10 cellular contexts compared by ENCODE assay signal in the genomic region with DNA sequence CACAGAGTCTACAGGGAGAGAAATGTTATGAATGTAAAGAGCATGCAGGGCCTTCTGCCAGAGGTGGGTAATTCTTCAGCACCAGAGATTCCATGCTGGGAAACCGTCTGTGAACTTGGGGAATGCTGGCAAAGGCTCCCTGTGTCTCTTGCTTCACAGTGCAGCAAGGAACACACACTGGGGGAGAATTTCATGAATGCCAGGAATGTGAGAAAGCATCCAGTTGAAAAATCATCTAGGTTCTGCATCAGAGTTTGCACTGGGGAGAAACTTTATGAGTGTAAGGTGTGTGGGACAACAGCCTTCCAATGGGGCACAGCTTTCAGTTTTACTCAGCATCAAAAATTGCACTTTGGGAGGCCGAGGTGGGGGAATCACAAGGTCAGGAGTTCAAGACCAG.
DNase-seq lines count a peak whose midpoint lies in the region; ATAC-seq and TF ChIP-seq lines count a peak whose summit lies in the region.
"Had no signal": no experiment of that assay in that cellular context is flagged by ENCODE, and none has a peak within 500 bp of the region (broad histone marks: within the 10 kb centered on the region; RNA-seq: fewer than 3 reads in every experiment).

No MANE protein-coding gene starts in this region.

- DNase-seq in ELF-1 (ENCODE audit: low read depth, low spot score), result peak; percentile 82
- peak; percentile 71 for DNase-seq in RWPE1 (ENCODE audit: low spot score)
- DNase-seq in fibroblast of the conjunctiva (ENCODE audit: low read depth), result peak; percentile 83
- peak; percentile 27 for DNase-seq in omental fat pad (ENCODE audit: low spot score)
- DNase-seq in CD8-positive, alpha-beta memory T cell, result no peak

- H3K4me1 ChIP-seq in CD8-positive, alpha-beta memory T cell (ENCODE audit: insufficient read depth, low read length), result no peaks in the 10 kb centered on the region
- H3K4me1 ChIP-seq: HAP-1 had no signal

- H3K36me3 ChIP-seq in CD8-positive, alpha-beta memory T cell (ENCODE audit: insufficient read depth, low read length), result no peaks in the 10 kb centered on the region
- H3K36me3 ChIP-seq: HAP-1 had no signal

- H3K27me3 ChIP-seq in CD8-positive, alpha-beta memory T cell (ENCODE audit: insufficient read depth, low read length, poor library complexity, severe bottlenecking), result no peaks in the 10 kb centered on the region

- H3K27ac ChIP-seq in RWPE1, result peak overlapping the region; percentile 82
- H3K27ac ChIP-seq in CD8-positive, alpha-beta memory T cell (ENCODE audit: low read depth, low read length), result no peak overlapping the region

- no peaks in the 10 kb centered on the region for H3K4me1 Mint-ChIP-seq in CD8-positive, alpha-beta memory T cell

- POLR2A ChIA-PET in RWPE1 (lab: Yijun Ruan, JAX; ENCODE audit: low non-redundant PET), result no interaction called here
- POLR2A ChIA-PET in CD8-positive, alpha-beta memory T cell (lab: Charles Lee), result no interaction called here

- CTCF ChIA-PET in RWPE1 (lab: Yijun Ruan, JAX), result no interaction called here
- CTCF ChIA-PET in CD8-positive, alpha-beta memory T cell (lab: Charles Lee), result no interaction called here

- H3K27ac Mint-ChIP-seq in CD8-positive, alpha-beta memory T cell, result no peak overlapping the region

- no peak overlapping the region for H3K4me3 ChIP-seq in CD8-positive, alpha-beta memory T cell (ENCODE audit: low read length)
- H3K4me3 ChIP-seq: HAP-1 had no signal

- peaks cover 0 to 4% (median 0%) of the 10 kb centered on the region in 5 donors for H3K9me3 Mint-ChIP-seq in CD8-positive, alpha-beta memory T cell

- no peaks in the 10 kb centered on the region for H3K9me3 ChIP-seq in CD8-positive, alpha-beta memory T cell (ENCODE audit: low read length)
- H3K9me3 ChIP-seq: HAP-1 had no signal

- H3K36me3 Mint-ChIP-seq in CD8-positive, alpha-beta memory T cell, result no peaks in the 10 kb centered on the region
- H3K36me3 Mint-ChIP-seq: brain had no signal

- no peak for TF ChIP-seq CTCF in RWPE1 (conservative IDR thresholded peaks at IDR 0.05; ENCODE audit: low read depth)
- TF ChIP-seq CTCF in omental fat pad (IDR thresholded peaks at IDR 0.05), result no peak

- no peaks in the 10 kb centered on the region for H3K27me3 Mint-ChIP-seq in CD8-positive, alpha-beta memory T cell
- H3K27me3 Mint-ChIP-seq: brain had no signal

- peak; percentile 93 for ATAC-seq in omental fat pad (ENCODE audit: low FRiP score)
- ATAC-seq in GM18858 (IDR thresholded peaks at IDR 0.05; ENCODE audit: unreplicated experiment), result no peak
- no peak for ATAC-seq in GM18907 (IDR thresholded peaks at IDR 0.05; ENCODE audit: unreplicated experiment)
- no peak for ATAC-seq in GM19455 (IDR thresholded peaks at IDR 0.05; ENCODE audit: unreplicated experiment)

- H3K4me3 Mint-ChIP-seq in CD8-positive, alpha-beta memory T cell, result no peak overlapping the region
- H3K4me3 Mint-ChIP-seq: brain had no signal

Comparison
In these comparisons a context has a peak if more than half of its experiments do, and no peak if none do; other contexts are left out.
1. DNase-seq: peak in ELF-1 (single experiment), RWPE1 (single experiment), fibroblast of the conjunctiva (single experiment) and omental fat pad (single experiment); none in CD8-positive, alpha-beta memory T cell (0 of 5).